Comparison of ENCODE assay signal across 7 cellular contexts in genomic region chr5:116078199-116078598, GRCh38.
"Had no signal": no experiment of that assay in that cellular context is flagged by ENCODE, and none has a peak within 500 bp of the region (broad histone marks: within the 10 kb centered on the region; RNA-seq: fewer than 3 reads in every experiment).

No MANE protein-coding gene starts in this region.

- DNase-seq: GDM1, GF-D8 had no signal

- FAIRE-seq: G401.6, GM12891, GM12892, GM18507, GM19239 had no signal
